In the genomic region with DNA sequence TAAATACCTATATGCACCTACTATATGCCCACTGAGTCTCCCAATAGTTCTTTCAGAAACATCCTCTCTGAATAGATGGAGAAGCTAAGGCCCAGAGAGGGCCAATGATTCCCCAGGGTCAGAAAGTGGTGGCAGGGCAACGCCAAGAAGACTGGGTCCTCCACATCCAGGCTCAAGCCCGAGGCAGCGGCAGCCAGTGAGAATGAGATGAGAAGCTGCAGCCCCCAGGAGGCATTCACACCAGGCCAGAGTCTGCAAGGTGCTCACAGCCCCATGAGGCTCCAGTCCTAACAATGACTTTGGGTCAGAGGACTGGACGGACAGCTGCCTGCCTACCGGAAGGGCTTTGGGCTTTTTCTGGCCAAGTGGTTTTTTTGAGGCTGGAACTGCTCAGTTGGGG, we compare ENCODE assay signal across 20 cellular contexts. TPM values are rescaled to one million over a fixed set of nuclear protein-coding genes. Genes with fewer than 3 reads are reported as not detected.
"Had no signal": no experiment of that assay in that cellular context is flagged by ENCODE, and none has a peak within 500 bp of the region (broad histone marks: within the 10 kb centered on the region; RNA-seq: fewer than 3 reads in every experiment).

No MANE protein-coding gene starts in this region.

- H3K27ac Mint-ChIP-seq: mesothelial cell of epicardium; T-helper 1 cell treated with Interleukin-12 subunit alpha and Interleukin-12 subunit beta and Interleukin-4 antibody, amounts not matched to agents 30 μg/mL and 1 μg/mL, for 36 hours; WTC11 had no signal

- H3K9me3 Mint-ChIP-seq: central memory CD8-positive, alpha-beta T cell; mesothelial cell of epicardium; T-helper 1 cell treated with Interleukin-12 subunit alpha and Interleukin-12 subunit beta and Interleukin-4 antibody, amounts not matched to agents 30 μg/mL and 1 μg/mL, for 36 hours; WTC11 had no signal

- DNase-seq: activated CD4-positive, alpha-beta T cell treated with anti-CD3 and anti-CD28 coated beads for 4 hours; activated CD8-positive, alpha-beta memory T cell treated with anti-CD3 and anti-CD28 coated beads for 24 hours; activated T-cell treated with anti-CD3 and anti-CD28 coated beads for 4 hours; amniotic stem cell; cortex of kidney; effector CD4-positive, alpha-beta T cell; foreskin fibroblast; hypothalamus; retina; SIG-M5; stimulated activated CD4-positive, alpha-beta T cell treated with anti-CD3 and anti-CD28 coated beads, Interleukin-15, amount 100 ng/mL, for 24 hours; stimulated activated CD4-positive, alpha-beta T cell treated with anti-CD3 and anti-CD28 coated beads, Interleukin-4, amount 100 ng/mL, for 24 hours; stimulated activated naive CD8-positive, alpha-beta T cell treated with anti-CD3 and anti-CD28 coated beads, Interleukin-15, Interleukin-2, amounts not matched to agents 100 U/mL and 50 U/mL, for 24 hours; transverse colon had no signal

- H3K27me3 Mint-ChIP-seq: activated naive CD8-positive, alpha-beta T cell; central memory CD8-positive, alpha-beta T cell had no signal

- ATAC-seq: stimulated activated naive CD8-positive, alpha-beta T cell treated with anti-CD3 and anti-CD28 coated beads, Interleukin-15, Interleukin-2, amounts not matched to agents 100 U/mL and 50 U/mL, for 24 hours; WTC11 had no signal

- H3K4me3 Mint-ChIP-seq: central memory CD8-positive, alpha-beta T cell; T-helper 1 cell treated with Interleukin-12 subunit alpha and Interleukin-12 subunit beta and Interleukin-4 antibody, amounts not matched to agents 30 μg/mL and 1 μg/mL, for 36 hours; WTC11 had no signal

RNA-seq across cellular contexts. Expression of a gene that starts 55.4 kb away (rescaled TPM):
- total RNA-seq: kidney epithelial cell, mesothelial cell of epicardium, transverse colon, WTC11 had no signal
